Comparison of ENCODE assay signal across 11 cellular contexts in genomic region chr11:105056446-105056845, GRCh38. TPM values are rescaled to one million over a fixed set of nuclear protein-coding genes. Genes with fewer than 3 reads are reported as not detected.
"Had no signal": no experiment of that assay in that cellular context is flagged by ENCODE, and none has a peak within 500 bp of the region (broad histone marks: within the 10 kb centered on the region; RNA-seq: fewer than 3 reads in every experiment).

No MANE protein-coding gene starts in this region.

- DNase-seq: GOT3, H7, HFFc6, IMR-90, KG1 had no signal

- ATAC-seq: HCT116, K562 had no signal

- H3K27ac ChIP-seq: HL-60 had no signal

- H3K4me1 ChIP-seq: HAP-1 had no signal

- FAIRE-seq: K562 had no signal

- H3K4me3 ChIP-seq: HAP-1, K562 had no signal

- H3K36me3 ChIP-seq: HAP-1 had no signal

- H3K9me3 ChIP-seq: HAP-1 had no signal

RNA-seq across cellular contexts. Expression of gene CARD16, which starts 11.3 kb away (rescaled TPM):
- total RNA-seq: H7 had no signal
- polyA plus RNA-seq: K562 had no signal

RNA-seq across cellular contexts. Expression of gene CASP1, which starts 21.5 kb away (rescaled TPM):
- total RNA-seq: H7, K562 had no signal
- polyA plus RNA-seq: K562 had no signal

RNA-seq across cellular contexts. Expression of gene CASP5, which starts 33.5 kb away (rescaled TPM):
- total RNA-seq: H4, H7, HFFc6, HT1080, IMR-90, K562 had no signal
- polyA plus RNA-seq: IMR-90, K562 had no signal
